19 cellular contexts compared by ENCODE assay signal in genomic region chr10:103951942-103952341, GRCh38. TPM values are rescaled to one million over a fixed set of nuclear protein-coding genes. Genes with fewer than 3 reads are reported as not detected.
DNase-seq lines count a peak whose midpoint lies in the region; ATAC-seq and TF ChIP-seq lines count a peak whose summit lies in the region.
"Had no signal": no experiment of that assay in that cellular context is flagged by ENCODE, and none has a peak within 500 bp of the region (broad histone marks: within the 10 kb centered on the region; RNA-seq: fewer than 3 reads in every experiment).

No MANE protein-coding gene starts in this region.

- 13% methylated on average over 4 of the region's 4 CpGs for WGBS in prostate gland

- H3K4me1 Mint-ChIP-seq in brain, result peaks cover 10% of the 10 kb centered on the region

- H3K4me3 Mint-ChIP-seq in brain, result peak overlapping the region in 2 of 5 experiments; percentile 13 to 53
- H3K4me3 Mint-ChIP-seq: CD4-positive, alpha-beta T cell had no signal

- peak; percentile 22 for DNase-seq in NCI-H345 (lab: John Stamatoyannopoulos, UW)
- no peak for DNase-seq in NCI-H345 treated with DMSO at 0.1 percent for 48 hours (lab: John Stamatoyannopoulos, UW; ENCODE audit: unreplicated experiment)
- DNase-seq in LNCaP clone FGC (ENCODE audit: low read depth), result peak; percentile 62
- peak; percentile 14 for DNase-seq in prostate gland (ENCODE audit: low spot score)
- no peak for DNase-seq in omental fat pad (ENCODE audit: low spot score)
- no peak for DNase-seq in C1 segment of cervical spinal cord (lab: John Stamatoyannopoulos, UW)
- DNase-seq: BE2C; CD4-positive, alpha-beta T cell; DMS79; NCI-H1092 treated with DMSO at 0.1 percent for 48 hours; NCI-H146; NCI-H2081 treated with DMSO at 0.1 percent for 48 hours; NCI-H446 treated with DMSO at 0.1 percent for 48 hours; PC-3; RPMI8226; SHP77 treated with DMSO at 0.1 percent for 48 hours had no signal

- H3K27me3 ChIP-seq in prostate gland (replicated peaks; ENCODE audit: insufficient read depth), result no peaks in the 10 kb centered on the region
- H3K27me3 ChIP-seq: BE2C had no signal

- H3K36me3 ChIP-seq in prostate gland, result no peaks in the 10 kb centered on the region
- H3K36me3 ChIP-seq: BE2C had no signal

- no peak for TF ChIP-seq CTCF in LNCaP clone FGC (IDR thresholded peaks at IDR 0.05; ENCODE audit: control insufficient read depth, extremely low read depth, insufficient read depth)
- no peak for TF ChIP-seq CTCF in brain (conservative IDR thresholded peaks at IDR 0.05)
- no peak for TF ChIP-seq CTCF in prostate gland (IDR thresholded peaks at IDR 0.05)
- TF ChIP-seq CTCF in omental fat pad (IDR thresholded peaks at IDR 0.05), result no peak

- H3K9me3 Mint-ChIP-seq in brain, result peaks cover 2 to 12% (median 2%) of the 10 kb centered on the region in 5 experiments
- H3K9me3 Mint-ChIP-seq: CD4-positive, alpha-beta T cell had no signal

- no peak for TF ChIP-seq POLR2A in prostate gland (IDR thresholded peaks at IDR 0.05)

- H3K27ac Mint-ChIP-seq in brain, result peak overlapping the region in 4 of 5 experiments; percentile 66 to 91 (median 80)
- H3K27ac Mint-ChIP-seq: CD4-positive, alpha-beta T cell had no signal

- H3K27me3 Mint-ChIP-seq in brain, result peaks cover 3% of the 10 kb centered on the region
- H3K27me3 Mint-ChIP-seq: CD4-positive, alpha-beta T cell had no signal

- intact Hi-C loops in prostate gland (cut with DNase I), result no loop called here

- H3K9me3 ChIP-seq in prostate gland, result no peaks in the 10 kb centered on the region
- H3K9me3 ChIP-seq: BE2C had no signal

- ATAC-seq in omental fat pad (ENCODE audit: low FRiP score) (no peak), GM19328 (IDR thresholded peaks at IDR 0.05; ENCODE audit: unreplicated experiment) (no peak)
- ATAC-seq: PC-3, SK-N-SH treated with all-trans-retinoic acid at 6 μM for 48 hours had no signal

- H3K27ac ChIP-seq in prostate gland, result peak overlapping the region in 1 of 2 donors; percentile 37

- no peaks in the 10 kb centered on the region for H3K36me3 Mint-ChIP-seq in brain

- H3K4me1 ChIP-seq in prostate gland (replicated peaks), result no peaks in the 10 kb centered on the region
- H3K4me1 ChIP-seq: BE2C had no signal

- H3K4me3 ChIP-seq in LNCaP clone FGC (ENCODE audit: low read depth, low read length) (no peak overlapping the region), prostate gland (no peak overlapping the region)

RNA-seq across cellular contexts. Expression of gene SLK, which starts 15.0 kb away (rescaled TPM):
- polyA plus RNA-seq in brain (ENCODE audit: insufficient read depth, low read depth, low replicate concordance), result 4.3 TPM
- total RNA-seq in prostate gland, result 10 to 100 TPM; 30.7 to 55.8 TPM
- total RNA-seq in omental fat pad, result 10 to 100 TPM; 49.0 to 97.0 (median 61.8) TPM

RNA-seq across cellular contexts. Expression of gene STN1, which starts 34.0 kb away (rescaled TPM):
- 16.9 TPM for polyA plus RNA-seq in brain (ENCODE audit: insufficient read depth, low read depth, low replicate concordance)
- total RNA-seq in prostate gland (10 to 100 TPM; 15.5 to 42.7 TPM), omental fat pad (10 to 100 TPM; 15.4 to 44.7 (median 21.1) TPM)

Comparison
In these comparisons a context has a peak if more than half of its experiments do, and no peak if none do; other contexts are left out.
1. DNase-seq: peak in NCI-H345 (single experiment), LNCaP clone FGC (single experiment) and prostate gland (single experiment); none in NCI-H345 treated with DMSO at 0.1 percent for 48 hours (single experiment), omental fat pad (single experiment) and C1 segment of cervical spinal cord (0 of 14).